Comparison of ENCODE assay signal across 1 cellular context in genomic region chrY:14290656-14291375, GRCh38.
TF ChIP-seq lines count a peak whose summit lies in the region.

No MANE protein-coding gene starts in this region.

TF ChIP-seq in SK-N-SH, 30 proteins besides CTCF, POLR2A, EP300 and RAD21 (continued from another document):
- no peak for TF ChIP-seq PBX3 (IDR thresholded peaks at IDR 0.05)
- TF ChIP-seq TCF12 (IDR thresholded peaks at IDR 0.05), result no peak
- TF ChIP-seq GABPA (IDR thresholded peaks at IDR 0.05; ENCODE audit: low read depth), result no peak
- TF ChIP-seq MEF2A (IDR thresholded peaks at IDR 0.05; ENCODE audit: borderline replicate concordance, low read depth), result no peak
- no peak for TF ChIP-seq FOXM1 (IDR thresholded peaks at IDR 0.05; ENCODE audit: low read depth)
- TF ChIP-seq RFX5 (IDR thresholded peaks at IDR 0.05; ENCODE audit: low read length), result no peak
- no peak for TF ChIP-seq FOSL2 (IDR thresholded peaks at IDR 0.05; ENCODE audit: borderline replicate concordance, low read depth)
- no peak for TF ChIP-seq MXI1 (IDR thresholded peaks at IDR 0.05; ENCODE audit: low read depth, low read length)
- TF ChIP-seq REST (IDR thresholded peaks at IDR 0.05; ENCODE audit: low read depth, low read length), result no peak
- no peak for TF ChIP-seq MAX (IDR thresholded peaks at IDR 0.05; ENCODE audit: low read depth)
- no peak for TF ChIP-seq NFIC (IDR thresholded peaks at IDR 0.05; ENCODE audit: borderline replicate concordance)
